ENCODE assay signal across 1 cellular context in genomic region chr14:61475316-61475715, GRCh38.
TF ChIP-seq lines count a peak whose summit lies in the region.

No MANE protein-coding gene starts in this region.

TF ChIP-seq in K562, 482 proteins besides CTCF, POLR2A, EP300 and RAD21 (continued from another document):
- TF ChIP-seq, protein P1, sequence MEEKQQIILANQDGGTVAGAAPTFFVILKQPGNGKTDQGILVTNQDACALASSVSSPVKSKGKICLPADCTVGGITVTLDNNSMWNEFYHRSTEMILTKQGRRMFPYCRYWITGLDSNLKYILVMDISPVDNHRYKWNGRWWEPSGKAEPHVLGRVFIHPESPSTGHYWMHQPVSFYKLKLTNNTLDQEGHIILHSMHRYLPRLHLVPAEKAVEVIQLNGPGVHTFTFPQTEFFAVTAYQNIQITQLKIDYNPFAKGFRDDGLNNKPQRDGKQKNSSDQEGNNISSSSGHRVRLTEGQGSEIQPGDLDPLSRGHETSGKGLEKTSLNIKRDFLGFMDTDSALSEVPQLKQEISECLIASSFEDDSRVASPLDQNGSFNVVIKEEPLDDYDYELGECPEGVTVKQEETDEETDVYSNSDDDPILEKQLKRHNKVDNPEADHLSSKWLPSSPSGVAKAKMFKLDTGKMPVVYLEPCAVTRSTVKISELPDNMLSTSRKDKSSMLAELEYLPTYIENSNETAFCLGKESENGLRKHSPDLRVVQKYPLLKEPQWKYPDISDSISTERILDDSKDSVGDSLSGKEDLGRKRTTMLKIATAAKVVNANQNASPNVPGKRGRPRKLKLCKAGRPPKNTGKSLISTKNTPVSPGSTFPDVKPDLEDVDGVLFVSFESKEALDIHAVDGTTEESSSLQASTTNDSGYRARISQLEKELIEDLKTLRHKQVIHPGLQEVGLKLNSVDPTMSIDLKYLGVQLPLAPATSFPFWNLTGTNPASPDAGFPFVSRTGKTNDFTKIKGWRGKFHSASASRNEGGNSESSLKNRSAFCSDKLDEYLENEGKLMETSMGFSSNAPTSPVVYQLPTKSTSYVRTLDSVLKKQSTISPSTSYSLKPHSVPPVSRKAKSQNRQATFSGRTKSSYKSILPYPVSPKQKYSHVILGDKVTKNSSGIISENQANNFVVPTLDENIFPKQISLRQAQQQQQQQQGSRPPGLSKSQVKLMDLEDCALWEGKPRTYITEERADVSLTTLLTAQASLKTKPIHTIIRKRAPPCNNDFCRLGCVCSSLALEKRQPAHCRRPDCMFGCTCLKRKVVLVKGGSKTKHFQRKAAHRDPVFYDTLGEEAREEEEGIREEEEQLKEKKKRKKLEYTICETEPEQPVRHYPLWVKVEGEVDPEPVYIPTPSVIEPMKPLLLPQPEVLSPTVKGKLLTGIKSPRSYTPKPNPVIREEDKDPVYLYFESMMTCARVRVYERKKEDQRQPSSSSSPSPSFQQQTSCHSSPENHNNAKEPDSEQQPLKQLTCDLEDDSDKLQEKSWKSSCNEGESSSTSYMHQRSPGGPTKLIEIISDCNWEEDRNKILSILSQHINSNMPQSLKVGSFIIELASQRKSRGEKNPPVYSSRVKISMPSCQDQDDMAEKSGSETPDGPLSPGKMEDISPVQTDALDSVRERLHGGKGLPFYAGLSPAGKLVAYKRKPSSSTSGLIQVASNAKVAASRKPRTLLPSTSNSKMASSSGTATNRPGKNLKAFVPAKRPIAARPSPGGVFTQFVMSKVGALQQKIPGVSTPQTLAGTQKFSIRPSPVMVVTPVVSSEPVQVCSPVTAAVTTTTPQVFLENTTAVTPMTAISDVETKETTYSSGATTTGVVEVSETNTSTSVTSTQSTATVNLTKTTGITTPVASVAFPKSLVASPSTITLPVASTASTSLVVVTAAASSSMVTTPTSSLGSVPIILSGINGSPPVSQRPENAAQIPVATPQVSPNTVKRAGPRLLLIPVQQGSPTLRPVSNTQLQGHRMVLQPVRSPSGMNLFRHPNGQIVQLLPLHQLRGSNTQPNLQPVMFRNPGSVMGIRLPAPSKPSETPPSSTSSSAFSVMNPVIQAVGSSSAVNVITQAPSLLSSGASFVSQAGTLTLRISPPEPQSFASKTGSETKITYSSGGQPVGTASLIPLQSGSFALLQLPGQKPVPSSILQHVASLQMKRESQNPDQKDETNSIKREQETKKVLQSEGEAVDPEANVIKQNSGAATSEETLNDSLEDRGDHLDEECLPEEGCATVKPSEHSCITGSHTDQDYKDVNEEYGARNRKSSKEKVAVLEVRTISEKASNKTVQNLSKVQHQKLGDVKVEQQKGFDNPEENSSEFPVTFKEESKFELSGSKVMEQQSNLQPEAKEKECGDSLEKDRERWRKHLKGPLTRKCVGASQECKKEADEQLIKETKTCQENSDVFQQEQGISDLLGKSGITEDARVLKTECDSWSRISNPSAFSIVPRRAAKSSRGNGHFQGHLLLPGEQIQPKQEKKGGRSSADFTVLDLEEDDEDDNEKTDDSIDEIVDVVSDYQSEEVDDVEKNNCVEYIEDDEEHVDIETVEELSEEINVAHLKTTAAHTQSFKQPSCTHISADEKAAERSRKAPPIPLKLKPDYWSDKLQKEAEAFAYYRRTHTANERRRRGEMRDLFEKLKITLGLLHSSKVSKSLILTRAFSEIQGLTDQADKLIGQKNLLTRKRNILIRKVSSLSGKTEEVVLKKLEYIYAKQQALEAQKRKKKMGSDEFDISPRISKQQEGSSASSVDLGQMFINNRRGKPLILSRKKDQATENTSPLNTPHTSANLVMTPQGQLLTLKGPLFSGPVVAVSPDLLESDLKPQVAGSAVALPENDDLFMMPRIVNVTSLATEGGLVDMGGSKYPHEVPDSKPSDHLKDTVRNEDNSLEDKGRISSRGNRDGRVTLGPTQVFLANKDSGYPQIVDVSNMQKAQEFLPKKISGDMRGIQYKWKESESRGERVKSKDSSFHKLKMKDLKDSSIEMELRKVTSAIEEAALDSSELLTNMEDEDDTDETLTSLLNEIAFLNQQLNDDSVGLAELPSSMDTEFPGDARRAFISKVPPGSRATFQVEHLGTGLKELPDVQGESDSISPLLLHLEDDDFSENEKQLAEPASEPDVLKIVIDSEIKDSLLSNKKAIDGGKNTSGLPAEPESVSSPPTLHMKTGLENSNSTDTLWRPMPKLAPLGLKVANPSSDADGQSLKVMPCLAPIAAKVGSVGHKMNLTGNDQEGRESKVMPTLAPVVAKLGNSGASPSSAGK (IDR thresholded peaks at IDR 0.05): no peak
- 0 out of 2 replicates have a peak, but pooled peaks have one; percentile 19 for TF ChIP-seq ARID3A (IDR thresholded peaks at IDR 0.05; ENCODE audit: borderline replicate concordance, low read depth, low read length)
- no peak for TF ChIP-seq TGIF2 (CRISPR knock-in tag; IDR thresholded peaks at IDR 0.05)
- no peak for TF ChIP-seq KLF6 (CRISPR knock-in tag; IDR thresholded peaks at IDR 0.05; ENCODE audit: borderline replicate concordance)
- TF ChIP-seq EGR1 (conservative IDR thresholded peaks at IDR 0.05): no peak
- TF ChIP-seq CEBPG (CRISPR knock-in tag; IDR thresholded peaks at IDR 0.05): no peak
- peak in 1 of 2 experiments; percentile 50; a peak in 1 of 4 replicates for TF ChIP-seq CEBPG (tag; conservative IDR thresholded peaks at IDR 0.05 in 1 of 2, IDR thresholded peaks at IDR 0.05 in 1 of 2)
- TF ChIP-seq ZZZ3 (IDR thresholded peaks at IDR 0.05): no peak
- TF ChIP-seq TAF15 (IDR thresholded peaks at IDR 0.05; ENCODE audit: low read depth, low read length): no peak
- no peak for TF ChIP-seq HLTF (IDR thresholded peaks at IDR 0.05)
- TF ChIP-seq MCM3 (IDR thresholded peaks at IDR 0.05): no peak
- TF ChIP-seq ZNF347 (CRISPR knock-in tag; IDR thresholded peaks at IDR 0.05; ENCODE audit: low read depth): no peak
